In the genomic region with DNA sequence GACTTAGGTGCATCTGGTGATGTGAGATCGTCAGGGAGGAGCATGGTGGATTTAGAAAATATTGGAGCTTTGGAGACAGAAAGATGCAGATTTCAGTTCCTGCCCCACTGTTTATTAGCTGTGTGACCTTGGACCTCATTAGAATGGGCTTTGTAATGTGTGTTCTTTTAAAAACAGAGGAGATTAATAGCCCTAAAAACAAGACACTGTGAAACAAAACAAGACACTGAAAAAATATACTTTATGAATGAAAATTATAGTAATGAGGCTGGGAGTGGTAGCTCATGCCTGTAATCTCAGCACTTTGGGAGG, we compare ENCODE assay signal across 14 cellular contexts.
DNase-seq lines count a peak whose midpoint lies in the region; ATAC-seq, FAIRE-seq and TF ChIP-seq lines count a peak whose summit lies in the region.
"Had no signal": no experiment of that assay in that cellular context is flagged by ENCODE, and none has a peak within 500 bp of the region (broad histone marks: within the 10 kb centered on the region; RNA-seq: fewer than 3 reads in every experiment).

No MANE protein-coding gene starts in this region.

- peaks cover 28% of the 10 kb centered on the region for H3K36me3 Mint-ChIP-seq in WTC11
- H3K36me3 Mint-ChIP-seq: CD4-positive, alpha-beta memory T cell had no signal

- H3K9me3 ChIP-seq in A549 = no peaks in the 10 kb centered on the region
- no peaks in the 10 kb centered on the region for H3K9me3 ChIP-seq in PC-3 (ENCODE audit: low read length)
- H3K9me3 ChIP-seq in mesenchymal stem cell (ENCODE audit: control insufficient read depth, low read length) = no peaks in the 10 kb centered on the region
- H3K9me3 ChIP-seq: HAP-1 had no signal

- no peak for TF ChIP-seq POLR2A in A549 (IDR thresholded peaks at IDR 0.05; ENCODE audit: low read length)

- TF ChIP-seq RAD21 in A549 (conservative IDR thresholded peaks at IDR 0.05 in 1 of 2, IDR thresholded peaks at IDR 0.05 in 1 of 2) = no peak

- H2AFZ ChIP-seq in PC-3 (ENCODE audit: low read length) (no peak overlapping the region), mesenchymal stem cell (ENCODE audit: low read depth, low read length) (no peak overlapping the region)

- no peak overlapping the region for H3K4ac ChIP-seq in mesenchymal stem cell (ENCODE audit: low read depth in 1 of 2, low read length in 2 of 2)

- H3K4me2 ChIP-seq in A549 (no peak overlapping the region), PC-3 (ENCODE audit: low read length) (no peak overlapping the region), mesenchymal stem cell (ENCODE audit: low read length, poor library complexity, severe bottlenecking) (no peak overlapping the region)
- H3K4me2 ChIP-seq: BLaER1 treated with 17β-estradiol and CSF1 and Interleukin-3, amounts not matched to agents 10 nM and 100 nM had no signal

- POLR2A ChIA-PET in A549 (lab: Yijun Ruan, JAX) (no interaction called here), PC-3 (lab: Charles Lee; ENCODE audit: unreplicated experiment) (interaction anchor here (0.6 kb wide), 1 partner anchor 104 kb away, joined by 3 read pairs; no protein-coding TSS in a partner anchor), WTC11 (lab: Charles Lee) (no interaction called here)

- no peak for FAIRE-seq in A549 (lab: Jason Lieb, UNC)

- no peaks in the 10 kb centered on the region for H3K9me2 ChIP-seq in PC-3 (replicated peaks; ENCODE audit: low read length)

- ATAC-seq in A549 (no peak), PC-3 (no peak), WTC11 (no peak), HG03378 (IDR thresholded peaks at IDR 0.05; ENCODE audit: unreplicated experiment) (no peak)
- ATAC-seq in stimulated activated naive CD8-positive, alpha-beta T cell treated with anti-CD3 and anti-CD28 coated beads, Interleukin-15, amount 100 ng/mL, for 72 hours = no peak

- no peaks in the 10 kb centered on the region for H3K27me3 ChIP-seq in PC-3 (ENCODE audit: low read length)
- H3K27me3 ChIP-seq in mesenchymal stem cell (ENCODE audit: control insufficient read depth in 1 of 2, insufficient read depth in 1 of 2, low read length in 2 of 2) = no peaks in the 10 kb centered on the region
- H3K27me3 ChIP-seq: BLaER1 treated with 17β-estradiol and CSF1 and Interleukin-3, amounts not matched to agents 10 nM and 100 nM had no signal

- H3K18ac ChIP-seq in mesenchymal stem cell (ENCODE audit: low read depth in 1 of 2, low read length in 2 of 2) = no peak overlapping the region

- H3K27ac ChIP-seq in A549 = no peak overlapping the region
- H3K27ac ChIP-seq in PC-3 (ENCODE audit: low read length) = no peak overlapping the region
- no peak overlapping the region for H3K27ac ChIP-seq in mesenchymal stem cell (ENCODE audit: low read length, poor library complexity, severe bottlenecking)
- H3K27ac ChIP-seq: BLaER1 treated with 17β-estradiol and CSF1 and Interleukin-3, amounts not matched to agents 10 nM and 100 nM; SK-N-MC had no signal

- H3K4me1 ChIP-seq in A549 = peaks cover 3% of the 10 kb centered on the region; the same call in 1 of the 3 replicates
- H3K4me1 ChIP-seq in PC-3 (ENCODE audit: insufficient read depth, low read length) = peaks cover 6% of the 10 kb centered on the region
- H3K4me1 ChIP-seq in mesenchymal stem cell (ENCODE audit: control insufficient read depth, insufficient read depth, low read depth, low read length) = peaks cover 2% of the 10 kb centered on the region
- H3K4me1 ChIP-seq: BLaER1 treated with 17β-estradiol and CSF1 and Interleukin-3, amounts not matched to agents 10 nM and 100 nM; HAP-1 had no signal

- no peak overlapping the region for H4K91ac ChIP-seq in mesenchymal stem cell (ENCODE audit: low read length)

- H4K8ac ChIP-seq in mesenchymal stem cell (ENCODE audit: low read length) = no peak overlapping the region

- H3K4me1 Mint-ChIP-seq in WTC11 = no peaks in the 10 kb centered on the region
- H3K4me1 Mint-ChIP-seq in stimulated activated naive CD8-positive, alpha-beta T cell treated with anti-CD3 and anti-CD28 coated beads, Interleukin-15, amount 100 ng/mL, for 72 hours = no peaks in the 10 kb centered on the region
- H3K4me1 Mint-ChIP-seq: CD4-positive, alpha-beta memory T cell had no signal

- H3K79me2 ChIP-seq in PC-3 (ENCODE audit: low read length) = no peaks in the 10 kb centered on the region

- H2AK5ac ChIP-seq in mesenchymal stem cell (ENCODE audit: low read length, severe bottlenecking) = no peak overlapping the region

- WGBS in A549 (ENCODE audit: missing lambda C conversion rate) = 0% methylated on average over 1 of the region's 1 CpG
- WGBS in mesenchymal stem cell = 15% methylated on average over 1 of the region's 1 CpG

- H2BK15ac ChIP-seq in mesenchymal stem cell (ENCODE audit: low read depth, poor library complexity, severe bottlenecking) = no peak overlapping the region

- no peak overlapping the region for H2BK5ac ChIP-seq in mesenchymal stem cell (ENCODE audit: low read depth, low read length, poor library complexity, severe bottlenecking)

- peaks cover 18% of the 10 kb centered on the region for H3K36me3 ChIP-seq in PC-3 (ENCODE audit: low read depth, low read length)
- peaks cover 40 to 87% of the 10 kb centered on the region in 2 experiments for H3K36me3 ChIP-seq in mesenchymal stem cell (ENCODE audit: control insufficient read depth in 1 of 2, insufficient read depth in 2 of 2, low read depth in 1 of 2, low read length in 2 of 2)

- H3K9ac ChIP-seq in PC-3 (ENCODE audit: low read length) = no peak overlapping the region
- H3K9ac ChIP-seq in mesenchymal stem cell (ENCODE audit: low read length) = peak overlapping the region; percentile 15
- H3K9ac ChIP-seq: BLaER1 treated with 17β-estradiol and CSF1 and Interleukin-3, amounts not matched to agents 10 nM and 100 nM had no signal

- no peak overlapping the region for H3K4me3 Mint-ChIP-seq in WTC11
- no peak overlapping the region for H3K4me3 Mint-ChIP-seq in stimulated activated naive CD8-positive, alpha-beta T cell treated with anti-CD3 and anti-CD28 coated beads, Interleukin-15, amount 100 ng/mL, for 72 hours
- H3K4me3 Mint-ChIP-seq: CD4-positive, alpha-beta memory T cell had no signal

- H3K9me3 Mint-ChIP-seq in WTC11 = no peaks in the 10 kb centered on the region
- H3K9me3 Mint-ChIP-seq in stimulated activated naive CD8-positive, alpha-beta T cell treated with anti-CD3 and anti-CD28 coated beads, Interleukin-15, amount 100 ng/mL, for 72 hours = no peaks in the 10 kb centered on the region

- no peak overlapping the region for H3K14ac ChIP-seq in mesenchymal stem cell (ENCODE audit: low read length in 2 of 2)

- H2BK12ac ChIP-seq in mesenchymal stem cell (ENCODE audit: low read length in 2 of 2) = no peak overlapping the region

- DNase-seq in A549 (ENCODE audit: low read depth in 1 of 2, low spot score in 1 of 2) = no peak
- no peak for DNase-seq in PC-3
- DNase-seq in WTC11 (ENCODE audit: low spot score) = no peak
- DNase-seq in mesenchymal stem cell = no peak
- no peak for DNase-seq in stimulated activated naive CD8-positive, alpha-beta T cell treated with anti-CD3 and anti-CD28 coated beads, Interleukin-15, amount 100 ng/mL, for 72 hours
- DNase-seq in NCI-H2081 (lab: John Stamatoyannopoulos, UW) = no peak
- no peak for DNase-seq in NCI-H82 treated with DMSO at 0.1 percent for 48 hours (lab: John Stamatoyannopoulos, UW; ENCODE audit: unreplicated experiment)
- DNase-seq: GOT3, SIG-M5 had no signal

- CTCF ChIA-PET in A549 (lab: Yijun Ruan, JAX) (interaction anchor here (0.6 to 2.5 kb wide), 30 partner anchors 8 to 1121 kb away, joined by 3 to 13 read pairs (median 4); partner anchors contain the start of gene EVC2), PC-3 (lab: Charles Lee) (no interaction called here), WTC11 (lab: Charles Lee) (interaction anchor here (0.6 to 1.7 kb wide), 2 partner anchors 23 to 805 kb away, joined by 3 to 5 read pairs; no protein-coding TSS in a partner anchor)

- H2BK120ac ChIP-seq in mesenchymal stem cell (ENCODE audit: low read depth, low read length) = no peak overlapping the region

- H3K4me3 ChIP-seq in A549 (no peak overlapping the region), PC-3 (ENCODE audit: low read length) (no peak overlapping the region), mesenchymal stem cell (ENCODE audit: insufficient read depth in 1 of 2, low read depth in 1 of 2, low read length in 2 of 2) (no peak overlapping the region)
- H3K4me3 ChIP-seq: BLaER1 treated with 17β-estradiol and CSF1 and Interleukin-3, amounts not matched to agents 10 nM and 100 nM; HAP-1; SK-N-MC had no signal

- intact Hi-C loops in PC-3 (cut with micrococcal nuclease) = loop anchor here (2.0 to 10.0 kb wide), 2 partner anchors 154 to 416 kb away; no protein-coding TSS in a partner anchor

- H3K79me1 ChIP-seq in mesenchymal stem cell (replicated peaks; ENCODE audit: low read length, poor library complexity, severe bottlenecking) = peaks cover 16% of the 10 kb centered on the region

- no peak for TF ChIP-seq EP300 in A549 (IDR thresholded peaks at IDR 0.05)

- no peak overlapping the region for H3K23ac ChIP-seq in mesenchymal stem cell (ENCODE audit: low read length in 2 of 2)

- H4K20me1 ChIP-seq in PC-3 (ENCODE audit: low read length) = no peaks in the 10 kb centered on the region
- H4K20me1 ChIP-seq: BLaER1 treated with 17β-estradiol and CSF1 and Interleukin-3, amounts not matched to agents 10 nM and 100 nM had no signal

- BruUV-seq in PC-3 (replicated peaks; lab: Mats Ljungman, UMichigan) = no TSS peak

- peak; percentile 3; the same call in 1 of the 3 replicates for TF ChIP-seq CTCF in A549 (IDR thresholded peaks at IDR 0.05)
- TF ChIP-seq CTCF in PC-3 (conservative IDR thresholded peaks at IDR 0.05; ENCODE audit: low read depth, low read length) = 0 out of 2 replicates have a peak, but pooled peaks have one; percentile 7
- TF ChIP-seq CTCF in WTC11 (IDR thresholded peaks at IDR 0.05) = no peak

- peaks cover 5% of the 10 kb centered on the region for H3F3A ChIP-seq in PC-3 (ENCODE audit: low read length, unreplicated experiment)

- H3K27ac Mint-ChIP-seq in WTC11 = no peak overlapping the region
- H3K27ac Mint-ChIP-seq in stimulated activated naive CD8-positive, alpha-beta T cell treated with anti-CD3 and anti-CD28 coated beads, Interleukin-15, amount 100 ng/mL, for 72 hours = no peak overlapping the region
- H3K27ac Mint-ChIP-seq: CD4-positive, alpha-beta memory T cell had no signal

- no peaks in the 10 kb centered on the region for H3K27me3 Mint-ChIP-seq in WTC11 (ENCODE audit: low read depth)
- H3K27me3 Mint-ChIP-seq in stimulated activated naive CD8-positive, alpha-beta T cell treated with anti-CD3 and anti-CD28 coated beads, Interleukin-15, amount 100 ng/mL, for 72 hours = no peaks in the 10 kb centered on the region

TF ChIP-seq in A549, 52 proteins besides CTCF, POLR2A, EP300 and RAD21:
- no peak for TF ChIP-seq JUN (IDR thresholded peaks at IDR 0.05)
- TF ChIP-seq ZSCAN20 (CRISPR knock-in tag; IDR thresholded peaks at IDR 0.05) = no peak
- TF ChIP-seq SMC3 (IDR thresholded peaks at IDR 0.05) = no peak
- no peak for TF ChIP-seq HDAC2 (IDR thresholded peaks at IDR 0.05)

Comparison
In these comparisons a context has a peak if more than half of its experiments do, and no peak if none do; other contexts are left out.
1. Of the 8 proteins assayed by ChIP-seq in both WTC11 and A549: peak only in WTC11: none; only in A549: CTCF; in both: none; in neither: 7.